Comparison of ENCODE assay signal across 2 cellular contexts in the genomic region with DNA sequence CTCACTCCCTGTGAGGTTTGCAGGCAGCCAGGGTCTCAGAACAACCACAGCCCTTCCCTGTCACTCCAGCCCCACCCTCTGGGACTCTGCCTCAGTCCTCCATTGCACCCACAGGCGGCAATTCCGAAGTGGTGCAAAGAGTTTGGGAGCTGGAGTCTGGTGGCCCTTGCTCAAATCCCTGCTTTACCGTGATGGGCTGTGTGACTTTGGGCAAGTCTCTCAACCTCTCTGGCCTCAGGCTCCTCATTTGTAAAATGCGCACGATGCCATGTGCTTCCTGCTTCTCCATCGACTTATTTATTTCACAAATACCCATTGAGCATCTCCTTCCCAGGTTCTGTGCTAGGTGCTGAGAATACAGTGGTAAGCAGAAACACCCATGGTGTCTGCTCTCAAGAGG.
TF ChIP-seq lines count a peak whose summit lies in the region.

No MANE protein-coding gene starts in this region.

TF ChIP-seq in HepG2, 621 proteins besides CTCF, POLR2A, EP300 and RAD21:
- TF ChIP-seq SMAD1 (CRISPR knock-in tag; IDR thresholded peaks at IDR 0.05; ENCODE audit: borderline replicate concordance, low read depth) (no peak), PITX1 (CRISPR knock-in tag; IDR thresholded peaks at IDR 0.05) (no peak), ZNF768 (CRISPR knock-in tag; IDR thresholded peaks at IDR 0.05) (peak; percentile 97), ZNF530 (CRISPR knock-in tag; IDR thresholded peaks at IDR 0.05; ENCODE audit: low read depth) (no peak), ZNF274 (CRISPR knock-in tag; IDR thresholded peaks at IDR 0.05) (no peak), GTF3A (CRISPR knock-in tag; conservative IDR thresholded peaks at IDR 0.05) (no peak)
TF ChIP-seq in HepG2: peak in this region for 1.

TF ChIP-seq in K562, 482 proteins besides CTCF, POLR2A, EP300 and RAD21:
- TF ChIP-seq ZNF316 (IDR thresholded peaks at IDR 0.05) (no peak), RBM25 (IDR thresholded peaks at IDR 0.05; ENCODE audit: low read depth, low read length, severe bottlenecking) (peak; percentile 44), ZFP36 (IDR thresholded peaks at IDR 0.05; ENCODE audit: low read depth, low read length, partially characterized antibody) (peak; percentile 70)
- TF ChIP-seq, protein P1, sequence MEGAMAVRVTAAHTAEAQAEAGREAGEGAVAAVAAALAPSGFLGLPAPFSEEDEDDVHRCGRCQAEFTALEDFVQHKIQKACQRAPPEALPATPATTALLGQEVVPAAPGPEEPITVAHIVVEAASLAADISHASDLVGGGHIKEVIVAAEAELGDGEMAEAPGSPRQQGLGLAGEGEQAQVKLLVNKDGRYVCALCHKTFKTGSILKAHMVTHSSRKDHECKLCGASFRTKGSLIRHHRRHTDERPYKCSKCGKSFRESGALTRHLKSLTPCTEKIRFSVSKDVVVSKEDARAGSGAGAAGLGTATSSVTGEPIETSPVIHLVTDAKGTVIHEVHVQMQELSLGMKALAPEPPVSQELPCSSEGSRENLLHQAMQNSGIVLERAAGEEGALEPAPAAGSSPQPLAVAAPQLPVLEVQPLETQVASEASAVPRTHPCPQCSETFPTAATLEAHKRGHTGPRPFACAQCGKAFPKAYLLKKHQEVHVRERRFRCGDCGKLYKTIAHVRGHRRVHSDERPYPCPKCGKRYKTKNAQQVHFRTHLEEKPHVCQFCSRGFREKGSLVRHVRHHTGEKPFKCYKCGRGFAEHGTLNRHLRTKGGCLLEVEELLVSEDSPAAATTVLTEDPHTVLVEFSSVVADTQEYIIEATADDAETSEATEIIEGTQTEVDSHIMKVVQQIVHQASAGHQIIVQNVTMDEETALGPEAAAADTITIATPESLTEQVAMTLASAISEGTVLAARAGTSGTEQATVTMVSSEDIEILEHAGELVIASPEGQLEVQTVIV (CRISPR knock-in tag; IDR thresholded peaks at IDR 0.05; ENCODE audit: borderline replicate concordance), result no peak
